ENCODE assay signal across 2 cellular contexts in the genomic region with DNA sequence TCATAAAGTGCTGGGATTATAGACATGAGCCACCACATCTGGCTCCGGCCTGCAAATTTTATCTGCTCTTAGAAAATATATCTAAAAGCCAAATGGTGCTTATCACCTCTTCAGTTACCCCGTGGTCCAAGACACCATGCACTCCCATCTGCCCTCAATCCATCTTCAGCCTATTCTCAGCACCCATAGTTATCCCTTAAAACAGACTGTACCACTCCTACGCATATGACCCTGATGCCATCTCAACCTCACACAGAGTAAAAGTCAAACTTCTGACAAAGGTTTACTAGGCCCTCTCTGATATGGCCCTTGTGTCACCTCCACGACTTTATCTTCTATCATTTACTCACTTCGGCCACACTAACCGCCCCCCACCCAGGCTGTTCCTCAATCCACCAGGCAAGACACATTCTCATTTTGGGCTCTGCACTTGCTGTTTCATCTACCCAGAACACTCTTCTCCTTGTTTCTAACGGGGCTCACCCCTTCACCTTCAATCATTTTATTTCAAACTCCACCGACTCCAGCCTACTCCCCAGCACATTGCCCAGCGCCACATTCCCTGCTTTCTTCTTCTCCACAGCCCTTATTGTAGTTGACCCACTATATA.
TF ChIP-seq lines count a peak whose summit lies in the region.

No MANE protein-coding gene starts in this region.

TF ChIP-seq in HCT116, 20 proteins besides CTCF, POLR2A, EP300 and RAD21:
- TF ChIP-seq TCF7L2 (IDR thresholded peaks at IDR 0.05; ENCODE audit: borderline replicate concordance, extremely low read depth, insufficient read depth, insufficient read length) (no peak), CBX3 (IDR thresholded peaks at IDR 0.05; ENCODE audit: low read depth) (no peak), CEBPB (IDR thresholded peaks at IDR 0.05; ENCODE audit: low read depth) (no peak), EZH2 (IDR thresholded peaks at IDR 0.05) (no peak), JUND (IDR thresholded peaks at IDR 0.05) (no peak), SP1 (IDR thresholded peaks at IDR 0.05; ENCODE audit: low read depth) (no peak), YY1 (IDR thresholded peaks at IDR 0.05; ENCODE audit: extremely low read depth, insufficient replicate concordance, low read depth, low read length) (no peak), EGR1 (IDR thresholded peaks at IDR 0.05; ENCODE audit: low read depth) (no peak), SIN3A (IDR thresholded peaks at IDR 0.05; ENCODE audit: low read depth) (no peak), ZFX (IDR thresholded peaks at IDR 0.05) (no peak), SRF (IDR thresholded peaks at IDR 0.05; ENCODE audit: low read depth) (no peak), ZNF274 (IDR thresholded peaks at IDR 0.05; ENCODE audit: low read depth, low read length) (no peak), EZH2phosphoT487 (IDR thresholded peaks at IDR 0.05; ENCODE audit: borderline replicate concordance) (no peak), POLR2AphosphoS5 (IDR thresholded peaks at IDR 0.05; ENCODE audit: low read depth, low read length) (no peak)
- TF ChIP-seq, protein P1, sequence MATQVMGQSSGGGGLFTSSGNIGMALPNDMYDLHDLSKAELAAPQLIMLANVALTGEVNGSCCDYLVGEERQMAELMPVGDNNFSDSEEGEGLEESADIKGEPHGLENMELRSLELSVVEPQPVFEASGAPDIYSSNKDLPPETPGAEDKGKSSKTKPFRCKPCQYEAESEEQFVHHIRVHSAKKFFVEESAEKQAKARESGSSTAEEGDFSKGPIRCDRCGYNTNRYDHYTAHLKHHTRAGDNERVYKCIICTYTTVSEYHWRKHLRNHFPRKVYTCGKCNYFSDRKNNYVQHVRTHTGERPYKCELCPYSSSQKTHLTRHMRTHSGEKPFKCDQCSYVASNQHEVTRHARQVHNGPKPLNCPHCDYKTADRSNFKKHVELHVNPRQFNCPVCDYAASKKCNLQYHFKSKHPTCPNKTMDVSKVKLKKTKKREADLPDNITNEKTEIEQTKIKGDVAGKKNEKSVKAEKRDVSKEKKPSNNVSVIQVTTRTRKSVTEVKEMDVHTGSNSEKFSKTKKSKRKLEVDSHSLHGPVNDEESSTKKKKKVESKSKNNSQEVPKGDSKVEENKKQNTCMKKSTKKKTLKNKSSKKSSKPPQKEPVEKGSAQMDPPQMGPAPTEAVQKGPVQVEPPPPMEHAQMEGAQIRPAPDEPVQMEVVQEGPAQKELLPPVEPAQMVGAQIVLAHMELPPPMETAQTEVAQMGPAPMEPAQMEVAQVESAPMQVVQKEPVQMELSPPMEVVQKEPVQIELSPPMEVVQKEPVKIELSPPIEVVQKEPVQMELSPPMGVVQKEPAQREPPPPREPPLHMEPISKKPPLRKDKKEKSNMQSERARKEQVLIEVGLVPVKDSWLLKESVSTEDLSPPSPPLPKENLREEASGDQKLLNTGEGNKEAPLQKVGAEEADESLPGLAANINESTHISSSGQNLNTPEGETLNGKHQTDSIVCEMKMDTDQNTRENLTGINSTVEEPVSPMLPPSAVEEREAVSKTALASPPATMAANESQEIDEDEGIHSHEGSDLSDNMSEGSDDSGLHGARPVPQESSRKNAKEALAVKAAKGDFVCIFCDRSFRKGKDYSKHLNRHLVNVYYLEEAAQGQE (IDR thresholded peaks at IDR 0.05; ENCODE audit: low read depth) = no peak
- TF ChIP-seq, protein P2, sequence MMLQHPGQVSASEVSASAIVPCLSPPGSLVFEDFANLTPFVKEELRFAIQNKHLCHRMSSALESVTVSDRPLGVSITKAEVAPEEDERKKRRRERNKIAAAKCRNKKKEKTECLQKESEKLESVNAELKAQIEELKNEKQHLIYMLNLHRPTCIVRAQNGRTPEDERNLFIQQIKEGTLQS (IDR thresholded peaks at IDR 0.05) = no peak
- TF ChIP-seq, protein P3, sequence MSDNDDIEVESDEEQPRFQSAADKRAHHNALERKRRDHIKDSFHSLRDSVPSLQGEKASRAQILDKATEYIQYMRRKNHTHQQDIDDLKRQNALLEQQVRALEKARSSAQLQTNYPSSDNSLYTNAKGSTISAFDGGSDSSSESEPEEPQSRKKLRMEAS (IDR thresholded peaks at IDR 0.05) = no peak

TF ChIP-seq in WTC11, 78 proteins besides CTCF, POLR2A, EP300 and RAD21:
- TF ChIP-seq IRF2 (CRISPR knock-in tag; IDR thresholded peaks at IDR 0.05; ENCODE audit: borderline replicate concordance, low read depth) = no peak
- TF ChIP-seq, protein P4, sequence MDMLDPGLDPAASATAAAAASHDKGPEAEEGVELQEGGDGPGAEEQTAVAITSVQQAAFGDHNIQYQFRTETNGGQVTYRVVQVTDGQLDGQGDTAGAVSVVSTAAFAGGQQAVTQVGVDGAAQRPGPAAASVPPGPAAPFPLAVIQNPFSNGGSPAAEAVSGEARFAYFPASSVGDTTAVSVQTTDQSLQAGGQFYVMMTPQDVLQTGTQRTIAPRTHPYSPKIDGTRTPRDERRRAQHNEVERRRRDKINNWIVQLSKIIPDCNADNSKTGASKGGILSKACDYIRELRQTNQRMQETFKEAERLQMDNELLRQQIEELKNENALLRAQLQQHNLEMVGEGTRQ (CRISPR knock-in tag; IDR thresholded peaks at IDR 0.05) = no peak
- TF ChIP-seq CBFB (CRISPR knock-in tag; IDR thresholded peaks at IDR 0.05; ENCODE audit: low read depth) = no peak
- no peak for TF ChIP-seq HMGA2 (CRISPR knock-in tag; IDR thresholded peaks at IDR 0.05)
- TF ChIP-seq, protein P5, sequence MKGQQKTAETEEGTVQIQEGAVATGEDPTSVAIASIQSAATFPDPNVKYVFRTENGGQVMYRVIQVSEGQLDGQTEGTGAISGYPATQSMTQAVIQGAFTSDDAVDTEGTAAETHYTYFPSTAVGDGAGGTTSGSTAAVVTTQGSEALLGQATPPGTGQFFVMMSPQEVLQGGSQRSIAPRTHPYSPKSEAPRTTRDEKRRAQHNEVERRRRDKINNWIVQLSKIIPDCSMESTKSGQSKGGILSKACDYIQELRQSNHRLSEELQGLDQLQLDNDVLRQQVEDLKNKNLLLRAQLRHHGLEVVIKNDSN (CRISPR knock-in tag; IDR thresholded peaks at IDR 0.05) = no peak
- TF ChIP-seq TCF7 (CRISPR knock-in tag; IDR thresholded peaks at IDR 0.05; ENCODE audit: low read depth) = no peak
- TF ChIP-seq GABPB1 (CRISPR knock-in tag; IDR thresholded peaks at IDR 0.05) = no peak
- no peak for TF ChIP-seq RORB (CRISPR knock-in tag; IDR thresholded peaks at IDR 0.05)
- TF ChIP-seq, protein P6, sequence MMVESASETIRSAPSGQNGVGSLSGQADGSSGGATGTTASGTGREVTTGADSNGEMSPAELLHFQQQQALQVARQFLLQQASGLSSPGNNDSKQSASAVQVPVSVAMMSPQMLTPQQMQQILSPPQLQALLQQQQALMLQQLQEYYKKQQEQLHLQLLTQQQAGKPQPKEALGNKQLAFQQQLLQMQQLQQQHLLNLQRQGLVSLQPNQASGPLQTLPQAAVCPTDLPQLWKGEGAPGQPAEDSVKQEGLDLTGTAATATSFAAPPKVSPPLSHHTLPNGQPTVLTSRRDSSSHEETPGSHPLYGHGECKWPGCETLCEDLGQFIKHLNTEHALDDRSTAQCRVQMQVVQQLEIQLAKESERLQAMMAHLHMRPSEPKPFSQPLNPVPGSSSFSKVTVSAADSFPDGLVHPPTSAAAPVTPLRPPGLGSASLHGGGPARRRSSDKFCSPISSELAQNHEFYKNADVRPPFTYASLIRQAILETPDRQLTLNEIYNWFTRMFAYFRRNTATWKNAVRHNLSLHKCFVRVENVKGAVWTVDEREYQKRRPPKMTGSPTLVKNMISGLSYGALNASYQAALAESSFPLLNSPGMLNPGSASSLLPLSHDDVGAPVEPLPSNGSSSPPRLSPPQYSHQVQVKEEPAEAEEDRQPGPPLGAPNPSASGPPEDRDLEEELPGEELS (CRISPR knock-in tag; IDR thresholded peaks at IDR 0.05) = no peak
- TF ChIP-seq, protein P7, sequence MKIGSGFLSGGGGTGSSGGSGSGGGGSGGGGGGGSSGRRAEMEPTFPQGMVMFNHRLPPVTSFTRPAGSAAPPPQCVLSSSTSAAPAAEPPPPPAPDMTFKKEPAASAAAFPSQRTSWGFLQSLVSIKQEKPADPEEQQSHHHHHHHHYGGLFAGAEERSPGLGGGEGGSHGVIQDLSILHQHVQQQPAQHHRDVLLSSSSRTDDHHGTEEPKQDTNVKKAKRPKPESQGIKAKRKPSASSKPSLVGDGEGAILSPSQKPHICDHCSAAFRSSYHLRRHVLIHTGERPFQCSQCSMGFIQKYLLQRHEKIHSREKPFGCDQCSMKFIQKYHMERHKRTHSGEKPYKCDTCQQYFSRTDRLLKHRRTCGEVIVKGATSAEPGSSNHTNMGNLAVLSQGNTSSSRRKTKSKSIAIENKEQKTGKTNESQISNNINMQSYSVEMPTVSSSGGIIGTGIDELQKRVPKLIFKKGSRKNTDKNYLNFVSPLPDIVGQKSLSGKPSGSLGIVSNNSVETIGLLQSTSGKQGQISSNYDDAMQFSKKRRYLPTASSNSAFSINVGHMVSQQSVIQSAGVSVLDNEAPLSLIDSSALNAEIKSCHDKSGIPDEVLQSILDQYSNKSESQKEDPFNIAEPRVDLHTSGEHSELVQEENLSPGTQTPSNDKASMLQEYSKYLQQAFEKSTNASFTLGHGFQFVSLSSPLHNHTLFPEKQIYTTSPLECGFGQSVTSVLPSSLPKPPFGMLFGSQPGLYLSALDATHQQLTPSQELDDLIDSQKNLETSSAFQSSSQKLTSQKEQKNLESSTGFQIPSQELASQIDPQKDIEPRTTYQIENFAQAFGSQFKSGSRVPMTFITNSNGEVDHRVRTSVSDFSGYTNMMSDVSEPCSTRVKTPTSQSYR (CRISPR knock-in tag; IDR thresholded peaks at IDR 0.05) = no peak
- no peak for TF ChIP-seq ATF1 (CRISPR knock-in tag; IDR thresholded peaks at IDR 0.05)
- no peak for TF ChIP-seq CREM (CRISPR knock-in tag; IDR thresholded peaks at IDR 0.05)
- TF ChIP-seq SMAD3 (CRISPR knock-in tag; IDR thresholded peaks at IDR 0.05; ENCODE audit: borderline replicate concordance) = no peak
- no peak for TF ChIP-seq ZNF263 (CRISPR knock-in tag; IDR thresholded peaks at IDR 0.05; ENCODE audit: low read depth)
- TF ChIP-seq, protein P3 (CRISPR knock-in tag; IDR thresholded peaks at IDR 0.05) = no peak
- TF ChIP-seq MYBL2 (CRISPR knock-in tag; IDR thresholded peaks at IDR 0.05) = no peak
